Comparison of ENCODE assay signal across 1 cellular context in the genomic region with DNA sequence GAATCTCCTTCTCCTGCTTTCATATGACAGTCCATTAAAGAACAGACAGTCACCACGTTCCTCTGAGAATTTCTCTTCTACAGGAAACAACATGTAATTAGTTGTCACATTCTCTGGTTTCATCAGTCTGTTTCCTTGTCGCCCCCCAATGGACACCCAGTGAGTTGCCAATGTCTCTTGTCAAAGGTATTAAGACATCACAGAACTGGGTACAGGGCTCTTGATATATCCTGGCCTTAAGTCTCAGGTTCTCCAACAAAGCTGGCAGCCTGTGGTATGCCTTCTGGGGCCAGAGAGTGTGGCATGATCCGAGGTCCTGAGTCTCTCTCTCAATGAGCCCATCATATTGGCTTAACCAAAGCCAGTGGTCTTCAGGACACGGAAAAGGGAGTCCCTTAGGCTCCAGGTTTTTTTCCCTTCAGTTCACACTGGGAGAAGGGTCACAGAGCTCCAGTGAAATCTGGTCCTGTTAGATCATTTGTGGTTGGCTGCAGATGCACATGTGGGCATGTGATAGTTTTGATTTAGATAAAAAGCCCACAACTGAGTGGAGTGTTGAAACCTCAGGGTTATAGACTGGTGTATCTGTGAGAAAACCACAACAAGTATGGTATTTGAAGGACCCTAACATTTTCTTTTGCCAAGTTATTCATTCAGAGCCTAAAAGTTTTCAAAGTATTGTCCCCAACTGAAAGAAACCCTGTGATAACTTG.
TF ChIP-seq lines count a peak whose summit lies in the region.

No MANE protein-coding gene starts in this region.

TF ChIP-seq in GM12878, 131 proteins besides CTCF, POLR2A, EP300 and RAD21 (continued from another document):
- TF ChIP-seq NFYA (IDR thresholded peaks at IDR 0.05; ENCODE audit: borderline replicate concordance, low read depth, low read length) (no peak), CREB1 (IDR thresholded peaks at IDR 0.05; ENCODE audit: low read depth) (no peak), HDAC6 (IDR thresholded peaks at IDR 0.05; ENCODE audit: unreplicated experiment) (no peak), IKZF2 (IDR thresholded peaks at IDR 0.05) (peak in 1 of 2 experiments; percentile 57; a peak in 3 of 4 replicates), SUZ12 (IDR thresholded peaks at IDR 0.05; ENCODE audit: unreplicated experiment) (no peak), TCF3 (IDR thresholded peaks at IDR 0.05; ENCODE audit: borderline replicate concordance, insufficient read depth, low read depth, low read length) (no peak), TBL1XR1 (IDR thresholded peaks at IDR 0.05; ENCODE audit: low read depth, low read length) (no peak), ATF7 (IDR thresholded peaks at IDR 0.05; ENCODE audit: low read depth) (no peak), EED (IDR thresholded peaks at IDR 0.05; ENCODE audit: low read depth) (no peak), MTA2 (IDR thresholded peaks at IDR 0.05; ENCODE audit: low read depth) (0 out of 2 replicates have a peak, but pooled peaks have one; percentile 50), RAD51 (IDR thresholded peaks at IDR 0.05) (peak; percentile 43; the same call in 1 of the 2 replicates), RUNX3 (IDR thresholded peaks at IDR 0.05; ENCODE audit: low read length) (no peak), SMAD1 (IDR thresholded peaks at IDR 0.05; ENCODE audit: low read depth, partially characterized antibody) (no peak), TAF1 (IDR thresholded peaks at IDR 0.05; ENCODE audit: borderline replicate concordance, low read depth, low read length) (no peak), ZBED1 (IDR thresholded peaks at IDR 0.05; ENCODE audit: borderline replicate concordance) (no peak), KLF5 (IDR thresholded peaks at IDR 0.05; ENCODE audit: partially characterized antibody) (no peak), TCF12 (IDR thresholded peaks at IDR 0.05; ENCODE audit: low read depth, low read length) (no peak), ZNF217 (IDR thresholded peaks at IDR 0.05) (no peak), JUND (IDR thresholded peaks at IDR 0.05; ENCODE audit: low read depth, low read length) (no peak), POU2F2 (IDR thresholded peaks at IDR 0.05; ENCODE audit: borderline replicate concordance, low read depth, low read length) (no peak), ZNF384 (IDR thresholded peaks at IDR 0.05; ENCODE audit: borderline replicate concordance, low read depth, low read length) (no peak), YBX1 (IDR thresholded peaks at IDR 0.05) (no peak), ELK1 (IDR thresholded peaks at IDR 0.05; ENCODE audit: low read depth, low read length) (no peak), MTA3 (IDR thresholded peaks at IDR 0.05; ENCODE audit: borderline replicate concordance, low read length) (no peak), IKZF1 (conservative IDR thresholded peaks at IDR 0.05) (peak; percentile 65; the same call in 1 of the 2 replicates), WRNIP1 (IDR thresholded peaks at IDR 0.05; ENCODE audit: borderline replicate concordance, low read depth, low read length) (no peak), SMARCA5 (IDR thresholded peaks at IDR 0.05) (0 out of 2 replicates have a peak, but pooled peaks have one; percentile 50), BHLHE40 (IDR thresholded peaks at IDR 0.05; ENCODE audit: borderline replicate concordance in 1 of 2, low read depth in 2 of 2, low read length in 1 of 2) (peak in 1 of 2 experiments; percentile 46; a peak in 2 of 4 replicates), ESRRA (IDR thresholded peaks at IDR 0.05; ENCODE audit: low read length) (no peak), FOS (IDR thresholded peaks at IDR 0.05; ENCODE audit: borderline replicate concordance, extremely low read depth, insufficient read length) (no peak), BRCA1 (IDR thresholded peaks at IDR 0.05; ENCODE audit: low read depth, low read length) (no peak), NR2F1 (conservative IDR thresholded peaks at IDR 0.05) (peak; percentile 40; the same call in 1 of the 2 replicates), BCLAF1 (IDR thresholded peaks at IDR 0.05) (no peak)
- TF ChIP-seq, protein P1, sequence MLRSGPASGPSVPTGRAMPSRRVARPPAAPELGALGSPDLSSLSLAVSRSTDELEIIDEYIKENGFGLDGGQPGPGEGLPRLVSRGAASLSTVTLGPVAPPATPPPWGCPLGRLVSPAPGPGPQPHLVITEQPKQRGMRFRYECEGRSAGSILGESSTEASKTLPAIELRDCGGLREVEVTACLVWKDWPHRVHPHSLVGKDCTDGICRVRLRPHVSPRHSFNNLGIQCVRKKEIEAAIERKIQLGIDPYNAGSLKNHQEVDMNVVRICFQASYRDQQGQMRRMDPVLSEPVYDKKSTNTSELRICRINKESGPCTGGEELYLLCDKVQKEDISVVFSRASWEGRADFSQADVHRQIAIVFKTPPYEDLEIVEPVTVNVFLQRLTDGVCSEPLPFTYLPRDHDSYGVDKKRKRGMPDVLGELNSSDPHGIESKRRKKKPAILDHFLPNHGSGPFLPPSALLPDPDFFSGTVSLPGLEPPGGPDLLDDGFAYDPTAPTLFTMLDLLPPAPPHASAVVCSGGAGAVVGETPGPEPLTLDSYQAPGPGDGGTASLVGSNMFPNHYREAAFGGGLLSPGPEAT (IDR thresholded peaks at IDR 0.05; ENCODE audit: low read depth): peak; percentile 28; the same call in 1 of the 2 replicates
- TF ChIP-seq, protein P2, sequence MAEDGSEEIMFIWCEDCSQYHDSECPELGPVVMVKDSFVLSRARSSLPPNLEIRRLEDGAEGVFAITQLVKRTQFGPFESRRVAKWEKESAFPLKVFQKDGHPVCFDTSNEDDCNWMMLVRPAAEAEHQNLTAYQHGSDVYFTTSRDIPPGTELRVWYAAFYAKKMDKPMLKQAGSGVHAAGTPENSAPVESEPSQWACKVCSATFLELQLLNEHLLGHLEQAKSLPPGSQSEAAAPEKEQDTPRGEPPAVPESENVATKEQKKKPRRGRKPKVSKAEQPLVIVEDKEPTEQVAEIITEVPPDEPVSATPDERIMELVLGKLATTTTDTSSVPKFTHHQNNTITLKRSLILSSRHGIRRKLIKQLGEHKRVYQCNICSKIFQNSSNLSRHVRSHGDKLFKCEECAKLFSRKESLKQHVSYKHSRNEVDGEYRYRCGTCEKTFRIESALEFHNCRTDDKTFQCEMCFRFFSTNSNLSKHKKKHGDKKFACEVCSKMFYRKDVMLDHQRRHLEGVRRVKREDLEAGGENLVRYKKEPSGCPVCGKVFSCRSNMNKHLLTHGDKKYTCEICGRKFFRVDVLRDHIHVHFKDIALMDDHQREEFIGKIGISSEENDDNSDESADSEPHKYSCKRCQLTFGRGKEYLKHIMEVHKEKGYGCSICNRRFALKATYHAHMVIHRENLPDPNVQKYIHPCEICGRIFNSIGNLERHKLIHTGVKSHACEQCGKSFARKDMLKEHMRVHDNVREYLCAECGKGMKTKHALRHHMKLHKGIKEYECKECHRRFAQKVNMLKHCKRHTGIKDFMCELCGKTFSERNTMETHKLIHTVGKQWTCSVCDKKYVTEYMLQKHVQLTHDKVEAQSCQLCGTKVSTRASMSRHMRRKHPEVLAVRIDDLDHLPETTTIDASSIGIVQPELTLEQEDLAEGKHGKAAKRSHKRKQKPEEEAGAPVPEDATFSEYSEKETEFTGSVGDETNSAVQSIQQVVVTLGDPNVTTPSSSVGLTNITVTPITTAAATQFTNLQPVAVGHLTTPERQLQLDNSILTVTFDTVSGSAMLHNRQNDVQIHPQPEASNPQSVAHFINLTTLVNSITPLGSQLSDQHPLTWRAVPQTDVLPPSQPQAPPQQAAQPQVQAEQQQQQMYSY (CRISPR knock-in tag; IDR thresholded peaks at IDR 0.05): no peak
- TF ChIP-seq, protein P3, sequence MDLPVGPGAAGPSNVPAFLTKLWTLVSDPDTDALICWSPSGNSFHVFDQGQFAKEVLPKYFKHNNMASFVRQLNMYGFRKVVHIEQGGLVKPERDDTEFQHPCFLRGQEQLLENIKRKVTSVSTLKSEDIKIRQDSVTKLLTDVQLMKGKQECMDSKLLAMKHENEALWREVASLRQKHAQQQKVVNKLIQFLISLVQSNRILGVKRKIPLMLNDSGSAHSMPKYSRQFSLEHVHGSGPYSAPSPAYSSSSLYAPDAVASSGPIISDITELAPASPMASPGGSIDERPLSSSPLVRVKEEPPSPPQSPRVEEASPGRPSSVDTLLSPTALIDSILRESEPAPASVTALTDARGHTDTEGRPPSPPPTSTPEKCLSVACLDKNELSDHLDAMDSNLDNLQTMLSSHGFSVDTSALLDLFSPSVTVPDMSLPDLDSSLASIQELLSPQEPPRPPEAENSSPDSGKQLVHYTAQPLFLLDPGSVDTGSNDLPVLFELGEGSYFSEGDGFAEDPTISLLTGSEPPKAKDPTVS (IDR thresholded peaks at IDR 0.05; ENCODE audit: low read depth, low read length): no peak
- TF ChIP-seq, protein P4, sequence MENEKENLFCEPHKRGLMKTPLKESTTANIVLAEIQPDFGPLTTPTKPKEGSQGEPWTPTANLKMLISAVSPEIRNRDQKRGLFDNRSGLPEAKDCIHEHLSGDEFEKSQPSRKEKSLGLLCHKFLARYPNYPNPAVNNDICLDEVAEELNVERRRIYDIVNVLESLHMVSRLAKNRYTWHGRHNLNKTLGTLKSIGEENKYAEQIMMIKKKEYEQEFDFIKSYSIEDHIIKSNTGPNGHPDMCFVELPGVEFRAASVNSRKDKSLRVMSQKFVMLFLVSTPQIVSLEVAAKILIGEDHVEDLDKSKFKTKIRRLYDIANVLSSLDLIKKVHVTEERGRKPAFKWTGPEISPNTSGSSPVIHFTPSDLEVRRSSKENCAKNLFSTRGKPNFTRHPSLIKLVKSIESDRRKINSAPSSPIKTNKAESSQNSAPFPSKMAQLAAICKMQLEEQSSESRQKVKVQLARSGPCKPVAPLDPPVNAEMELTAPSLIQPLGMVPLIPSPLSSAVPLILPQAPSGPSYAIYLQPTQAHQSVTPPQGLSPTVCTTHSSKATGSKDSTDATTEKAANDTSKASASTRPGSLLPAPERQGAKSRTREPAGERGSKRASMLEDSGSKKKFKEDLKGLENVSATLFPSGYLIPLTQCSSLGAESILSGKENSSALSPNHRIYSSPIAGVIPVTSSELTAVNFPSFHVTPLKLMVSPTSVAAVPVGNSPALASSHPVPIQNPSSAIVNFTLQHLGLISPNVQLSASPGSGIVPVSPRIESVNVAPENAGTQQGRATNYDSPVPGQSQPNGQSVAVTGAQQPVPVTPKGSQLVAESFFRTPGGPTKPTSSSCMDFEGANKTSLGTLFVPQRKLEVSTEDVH (IDR thresholded peaks at IDR 0.05; ENCODE audit: low read depth, partially characterized antibody): no peak
